8 cellular contexts compared by ENCODE assay signal in genomic region chr17:76385892-76386786, GRCh38. TPM values are rescaled to one million over a fixed set of nuclear protein-coding genes. Genes with fewer than 3 reads are reported as not detected.
DNase-seq lines count a peak whose midpoint lies in the region; ATAC-seq and TF ChIP-seq lines count a peak whose summit lies in the region.

No MANE protein-coding gene starts in this region.

- H3K9me3 ChIP-seq in lung (ENCODE audit: control insufficient read depth in 2 of 2, insufficient read depth in 1 of 2, low read length in 1 of 2) = no peaks in the 10 kb centered on the region

- WGBS in lung, 2 donors = 31 to 40% methylated on average over 52 of the region's 52 CpGs

- H3K4me3 ChIP-seq in lung = peak overlapping the region; percentile 56

- peak overlapping the region; percentile 73 to 92 for H3K27ac ChIP-seq in lung (ENCODE audit: low read depth in 1 of 2, low read length in 1 of 2)

- H3K27me3 ChIP-seq in lung (ENCODE audit: control insufficient read depth, insufficient read depth) = no peaks in the 10 kb centered on the region

- peaks cover 0 to 12% of the 10 kb centered on the region in 2 donors for H3K36me3 ChIP-seq in lung (ENCODE audit: control insufficient read depth in 2 of 2, insufficient read depth in 2 of 2, low read length in 2 of 2)

- ATAC-seq in lung (ENCODE audit: insufficient read depth, low FRiP score) = peak; percentile 33

- H3K4me1 Mint-ChIP-seq in activated CD4-positive, alpha-beta T cell treated with anti-CD3 and anti-CD28 coated beads, Interleukin-2, amount 10 ng/mL, durations not matched to agents 24 days and 14 days = peaks cover 10% of the 10 kb centered on the region

- intact Hi-C loops in activated CD4-positive, alpha-beta T cell treated with anti-CD3 and anti-CD28 coated beads, Interleukin-2, amount 10 ng/mL, durations not matched to agents 24 days and 14 days (cut with micrococcal nuclease) = loop anchor here (1.0 kb wide), 2 partner anchors 12 to 33 kb away; partner anchors contain the start of gene PRPSAP1

- TF ChIP-seq CTCF in lung (IDR thresholded peaks at IDR 0.05; ENCODE audit: control extremely low read depth, extremely low read depth) = peak; percentile 53

- peak; percentile 81 for DNase-seq in A172 (ENCODE audit: low spot score)
- peak; percentile 92 for DNase-seq in GM19238 (ENCODE audit: insufficient read length, low spot score)
- DNase-seq in NCI-H510A treated with DMSO at 0.1 percent for 48 hours (lab: John Stamatoyannopoulos, UW) = peak; percentile 74
- DNase-seq in activated CD4-positive, alpha-beta T cell treated with anti-CD3 and anti-CD28 coated beads, Interleukin-2, amount 10 ng/mL, durations not matched to agents 24 days and 14 days = peak; percentile 96
- DNase-seq in dedifferentiated amniotic fluid mesenchymal stem cell (ENCODE audit: extremely low spot score) = peak; percentile 73
- DNase-seq in lung (ENCODE audit: low spot score) = peak; percentile 79
- peak; percentile 62 for DNase-seq in stimulated activated CD8-positive, alpha-beta memory T cell treated with anti-CD3 and anti-CD28 coated beads, Interleukin-15, amount 100 ng/mL, for 24 hours (ENCODE audit: low read depth)
- DNase-seq in cortex of kidney (lab: John Stamatoyannopoulos, UW) = no peak

- H3K9me3 Mint-ChIP-seq in activated CD4-positive, alpha-beta T cell treated with anti-CD3 and anti-CD28 coated beads, Interleukin-2, amount 10 ng/mL, durations not matched to agents 24 days and 14 days = no peaks in the 10 kb centered on the region

- H3K4me1 ChIP-seq in lung (ENCODE audit: control insufficient read depth in 2 of 2, insufficient read depth in 2 of 2, low read length in 2 of 2) = peaks cover 0 to 7% of the 10 kb centered on the region in 2 donors

- H3K4me3 Mint-ChIP-seq in activated CD4-positive, alpha-beta T cell treated with anti-CD3 and anti-CD28 coated beads, Interleukin-2, amount 10 ng/mL, durations not matched to agents 24 days and 14 days = peak overlapping the region; percentile 76

- peak overlapping the region; percentile 29 for H3K27ac Mint-ChIP-seq in activated CD4-positive, alpha-beta T cell treated with anti-CD3 and anti-CD28 coated beads, Interleukin-2, amount 10 ng/mL, durations not matched to agents 24 days and 14 days

- peaks cover 12% of the 10 kb centered on the region for H3K36me3 Mint-ChIP-seq in activated CD4-positive, alpha-beta T cell treated with anti-CD3 and anti-CD28 coated beads, Interleukin-2, amount 10 ng/mL, durations not matched to agents 24 days and 14 days (ENCODE audit: low read depth)

- no peaks in the 10 kb centered on the region for H3K27me3 Mint-ChIP-seq in activated CD4-positive, alpha-beta T cell treated with anti-CD3 and anti-CD28 coated beads, Interleukin-2, amount 10 ng/mL, durations not matched to agents 24 days and 14 days

RNA-seq across cellular contexts. Expression of gene SPHK1, which starts 1.7 kb away (rescaled TPM):
- total RNA-seq in A172 (2014; rRNA removed; shearing (Covaris generic)) = 31.6 and 38.1 TPM in 2 replicates
- 26.8 and 27.6 TPM in 2 replicates for total RNA-seq in activated CD4-positive, alpha-beta T cell treated with anti-CD3 and anti-CD28 coated beads, Interleukin-2, amount 10 ng/mL, durations not matched to agents 24 days and 14 days
- 10 to 100 TPM; 13.7 to 17.6 TPM for total RNA-seq in lung
- 10 to 100 TPM; 11.0 to 82.4 TPM for polyA plus RNA-seq in lung

RNA-seq across cellular contexts. Expression of gene PRPSAP1, which starts 32.4 kb away (rescaled TPM):
- total RNA-seq in A172 (2014; rRNA removed; shearing (Covaris generic)) = 33.8 and 49.7 TPM in 2 replicates
- total RNA-seq in activated CD4-positive, alpha-beta T cell treated with anti-CD3 and anti-CD28 coated beads, Interleukin-2, amount 10 ng/mL, durations not matched to agents 24 days and 14 days = 37.2 and 45.2 TPM in 2 replicates
- 10 to 100 TPM; 35.1 to 74.7 TPM for total RNA-seq in lung
- 10 to 100 TPM; 29.8 to 34.0 TPM for polyA plus RNA-seq in lung
